Comparison of ENCODE assay signal across 18 cellular contexts in genomic region chr2:70471129-70471528, GRCh38.
A peak's percentile ranks its signal among the peaks of the same experiment; 100 is the strongest.
DNase-seq lines count a peak whose midpoint lies in the region; ATAC-seq, FAIRE-seq and TF ChIP-seq lines count a peak whose summit lies in the region.
"Had no signal": no experiment of that assay in that cellular context is flagged by ENCODE, and none has a peak within 500 bp of the region (broad histone marks: within the 10 kb centered on the region; RNA-seq: fewer than 3 reads in every experiment).

No MANE protein-coding gene starts in this region.

- no peak overlapping the region for H3K9ac ChIP-seq in HCT116 (ENCODE audit: low read length)

- RAD21 ChIA-PET in HCT116 (lab: Charles Lee; ENCODE audit: low non-redundant PET in 1 of 2, low total read pairs in 2 of 2, uncharacterized antibody in 2 of 2, unreplicated experiment in 2 of 2): no interaction called here

- peaks cover 1 to 6% (median 4%) of the 10 kb centered on the region in 3 donors for H3K27me3 Mint-ChIP-seq in immature natural killer cell (ENCODE audit: low read depth in 3 of 3)

- peak; percentile 50; the same call in 1 of the 2 replicates for ATAC-seq in HCT116
- ATAC-seq in sciatic nerve: peak; percentile 42

- no peak for TF ChIP-seq RAD21 in HCT116 (IDR thresholded peaks at IDR 0.05; ENCODE audit: low read depth)

- DNase-seq in HCT116 (ENCODE audit: low read depth, low spot score) (no peak), RCC 7860 (ENCODE audit: low spot score) (peak; percentile 83), immature natural killer cell (peak; percentile 14 to 29 (median 29)), sciatic nerve (ENCODE audit: low spot score) (no peak), NCI-H128 (lab: John Stamatoyannopoulos, UW; ENCODE audit: unreplicated experiment) (no peak)
- no peak for DNase-seq in activated CD4-positive, alpha-beta T cell treated with anti-CD3 and anti-CD28 coated beads, Interleukin-2, amount 50 U/mL, for 1 hour
- no peak for DNase-seq in activated CD4-positive, alpha-beta T cell treated with anti-CD3 and anti-CD28 coated beads for 1 hour
- DNase-seq: activated CD4-positive, alpha-beta T cell treated with anti-CD3 and anti-CD28 coated beads, Interleukin-2, amount 50 U/mL, for 48 hours; activated T-cell treated with anti-CD3 and anti-CD28 coated beads, Interleukin-2, amount 50 U/mL, for 1 hour; naive B cell; NCI-H1105; NCI-H748 treated with DMSO at 0.1 percent for 48 hours; RPMI8226; spleen; testis had no signal

- peak overlapping the region; percentile 50 to 86 (median 62) for H3K27ac Mint-ChIP-seq in immature natural killer cell
- H3K27ac Mint-ChIP-seq: activated naive CD4-positive, alpha-beta T cell treated with anti-CD3 and anti-CD28 coated beads, Interleukin-2, amount 50 U/mL, for 72 hours; naive B cell had no signal

- CTCF ChIA-PET in HCT116 (lab: Charles Lee): no interaction called here

- H3K4me1 Mint-ChIP-seq in immature natural killer cell: peaks cover 85% of the 10 kb centered on the region in 2 donors

- no peaks in the 10 kb centered on the region for H3K36me3 Mint-ChIP-seq in immature natural killer cell
- H3K36me3 Mint-ChIP-seq: activated naive CD4-positive, alpha-beta T cell treated with anti-CD3 and anti-CD28 coated beads, Interleukin-2, amount 50 U/mL, for 72 hours; naive B cell had no signal

- H3K9me3 ChIP-seq in HCT116 (ENCODE audit: control insufficient read depth in 1 of 2, insufficient read depth in 1 of 2, low read depth in 1 of 2, low read length in 2 of 2): no peaks in the 10 kb centered on the region
- H3K9me3 ChIP-seq: spleen, testis had no signal

- H3K79me2 ChIP-seq in HCT116 (ENCODE audit: insufficient read depth, low read length): peaks cover 7% of the 10 kb centered on the region; the same call in 1 of the 2 replicates

- peaks cover 2 to 5% of the 10 kb centered on the region in 2 experiments; a peak in 1 of 4 replicates for H3K4me1 ChIP-seq in HCT116 (ENCODE audit: control insufficient read depth in 1 of 2, insufficient read depth in 2 of 2, low read length in 2 of 2)
- H3K4me1 ChIP-seq: testis had no signal

- no TSS peak for BruUV-seq in HCT116 (replicated peaks; lab: Mats Ljungman, UMichigan)

- H4K20me1 ChIP-seq in HCT116 (ENCODE audit: insufficient read depth): no peaks in the 10 kb centered on the region

- no peaks in the 10 kb centered on the region for H3K9me3 Mint-ChIP-seq in immature natural killer cell
- H3K9me3 Mint-ChIP-seq: activated naive CD4-positive, alpha-beta T cell treated with anti-CD3 and anti-CD28 coated beads, Interleukin-2, amount 50 U/mL, for 72 hours had no signal

- H3K36me3 ChIP-seq in HCT116 (ENCODE audit: control insufficient read depth in 1 of 2, insufficient read depth in 2 of 2, low read length in 2 of 2): no peaks in the 10 kb centered on the region
- H3K36me3 ChIP-seq: spleen had no signal

- no peak for TF ChIP-seq POLR2A in HCT116 (IDR thresholded peaks at IDR 0.05; ENCODE audit: borderline replicate concordance, extremely low read depth, insufficient read depth, insufficient read length)

- H3K4me3 ChIP-seq in HCT116 (replicated peaks in 1 of 2; ENCODE audit: low read depth in 1 of 2, low read length in 2 of 2): no peak overlapping the region
- H3K4me3 ChIP-seq: spleen, testis had no signal

- no peak overlapping the region for H2AFZ ChIP-seq in HCT116 (ENCODE audit: low read depth, low read length, poor library complexity, severe bottlenecking)

- H3K27me3 ChIP-seq in HCT116 (ENCODE audit: insufficient read depth, low read length): no peaks in the 10 kb centered on the region
- H3K27me3 ChIP-seq: testis had no signal

- H3K9me2 ChIP-seq in HCT116 (ENCODE audit: insufficient read depth): no peaks in the 10 kb centered on the region

- intact Hi-C loops in HCT116 (cut with micrococcal nuclease): no loop called here
- intact Hi-C loops in sciatic nerve (cut with DNase I): no loop called here

- peak overlapping the region; percentile 28 to 69 (median 58) for H3K4me3 Mint-ChIP-seq in immature natural killer cell

- no peak for TF ChIP-seq CTCF in HCT116 (IDR thresholded peaks at IDR 0.05 in 2 of 3, conservative IDR thresholded peaks at IDR 0.05 in 1 of 3; ENCODE audit: borderline replicate concordance in 1 of 3, insufficient read depth in 1 of 3, low read depth in 2 of 3, low read length in 2 of 3)

- H3K27ac ChIP-seq in HCT116 (ENCODE audit: low read depth, low read length): no peak overlapping the region
- H3K27ac ChIP-seq: testis had no signal

- no peak overlapping the region for H3K4me2 ChIP-seq in HCT116 (ENCODE audit: low read length)

- POLR2A ChIA-PET in HCT116 (lab: Charles Lee): no interaction called here

- peak; percentile 83 for FAIRE-seq in RCC 7860 (lab: Jason Lieb, UNC)
- FAIRE-seq: colon, GM12892 had no signal

TF ChIP-seq in HCT116, 20 proteins besides CTCF, POLR2A, EP300 and RAD21:
- TF ChIP-seq ZBTB33 (IDR thresholded peaks at IDR 0.05; ENCODE audit: extremely low read depth, insufficient replicate concordance, low read length): no peak
- TF ChIP-seq SIN3A (IDR thresholded peaks at IDR 0.05; ENCODE audit: low read depth): no peak
- TF ChIP-seq ZFX (IDR thresholded peaks at IDR 0.05): no peak
- TF ChIP-seq TCF7L2 (IDR thresholded peaks at IDR 0.05; ENCODE audit: borderline replicate concordance, extremely low read depth, insufficient read depth, insufficient read length): no peak
TF ChIP-seq in HCT116: peak in this region for 0.

Comparison
In these comparisons a context has a peak if more than half of its experiments do, and no peak if none do; other contexts are left out.
1. DNase-seq: peak in RCC 7860 (single experiment) and immature natural killer cell (3 of 3); none in HCT116 (single experiment), sciatic nerve (single experiment), activated CD4-positive, alpha-beta T cell treated with anti-CD3 and anti-CD28 coated beads, Interleukin-2, amount 50 U/mL, for 1 hour (single experiment), NCI-H128 (single experiment) and activated CD4-positive, alpha-beta T cell treated with anti-CD3 and anti-CD28 coated beads for 1 hour (single experiment).